Comparison of ENCODE assay signal across 11 cellular contexts in genomic region chr20:49284818-49285217, GRCh38. TPM values are rescaled to one million over a fixed set of nuclear protein-coding genes. Genes with fewer than 3 reads are reported as not detected.
A peak's percentile ranks its signal among the peaks of the same experiment; 100 is the strongest.
DNase-seq lines count a peak whose midpoint lies in the region; ATAC-seq and TF ChIP-seq lines count a peak whose summit lies in the region.
"Had no signal": no experiment of that assay in that cellular context is flagged by ENCODE, and none has a peak within 500 bp of the region (broad histone marks: within the 10 kb centered on the region; RNA-seq: fewer than 3 reads in every experiment).

No MANE protein-coding gene starts in this region.

- ATAC-seq in HG03045 (IDR thresholded peaks at IDR 0.05; ENCODE audit: unreplicated experiment) = no peak
- no peak for ATAC-seq in HG02610 (IDR thresholded peaks at IDR 0.05; ENCODE audit: unreplicated experiment)

- H3K4me1 Mint-ChIP-seq in activated naive CD4-positive, alpha-beta T cell treated with anti-CD3 and anti-CD28 coated beads, Interleukin-2, amount 50 U/mL, for 24 hours = peaks cover 81% of the 10 kb centered on the region
- H3K4me1 Mint-ChIP-seq in endothelial cell (ENCODE audit: unreplicated experiment) = peaks cover 53% of the 10 kb centered on the region
- peaks cover 65% of the 10 kb centered on the region for H3K4me1 Mint-ChIP-seq in type B pancreatic cell (ENCODE audit: unreplicated experiment)

- peaks cover 40% of the 10 kb centered on the region for H3K9me3 Mint-ChIP-seq in activated naive CD4-positive, alpha-beta T cell treated with anti-CD3 and anti-CD28 coated beads, Interleukin-2, amount 50 U/mL, for 24 hours
- peaks cover 39% of the 10 kb centered on the region for H3K9me3 Mint-ChIP-seq in endothelial cell (ENCODE audit: unreplicated experiment)
- H3K9me3 Mint-ChIP-seq in type B pancreatic cell = peaks cover 64% of the 10 kb centered on the region

- H3K27ac Mint-ChIP-seq in activated naive CD4-positive, alpha-beta T cell treated with anti-CD3 and anti-CD28 coated beads, Interleukin-2, amount 50 U/mL, for 24 hours = peak overlapping the region; percentile 83
- peak overlapping the region; percentile 54 for H3K27ac Mint-ChIP-seq in endothelial cell (ENCODE audit: unreplicated experiment)
- H3K27ac Mint-ChIP-seq in type B pancreatic cell = peak overlapping the region; percentile 95

- H3K36me3 Mint-ChIP-seq in activated naive CD4-positive, alpha-beta T cell treated with anti-CD3 and anti-CD28 coated beads, Interleukin-2, amount 50 U/mL, for 24 hours = peaks cover 90% of the 10 kb centered on the region
- H3K36me3 Mint-ChIP-seq in endothelial cell (ENCODE audit: low read depth, unreplicated experiment) = peaks cover 97% of the 10 kb centered on the region
- peaks cover 97% of the 10 kb centered on the region for H3K36me3 Mint-ChIP-seq in type B pancreatic cell

- CTCF ChIA-PET in RWPE1 (lab: Yijun Ruan, JAX) = no interaction called here

- peak overlapping the region; percentile 42; the same call in 1 of the 2 replicates for H3K27ac ChIP-seq in RWPE1

- DNase-seq in activated naive CD4-positive, alpha-beta T cell (lab: John Stamatoyannopoulos, UW) = no peak
- no peak for DNase-seq in RWPE1 (ENCODE audit: low spot score)
- DNase-seq in endothelial cell (ENCODE audit: low spot score) = no peak
- DNase-seq in type B pancreatic cell (ENCODE audit: extremely low spot score, unreplicated experiment) = no peak
- no peak for DNase-seq in COLO668 (lab: John Stamatoyannopoulos, UW; ENCODE audit: unreplicated experiment)
- DNase-seq: glutamatergic neuron, NCI-H510A treated with DMSO at 0.1 percent for 48 hours, spleen had no signal

- POLR2A ChIA-PET in RWPE1 (lab: Yijun Ruan, JAX; ENCODE audit: low non-redundant PET) = no interaction called here

- H3K4me3 Mint-ChIP-seq in activated naive CD4-positive, alpha-beta T cell treated with anti-CD3 and anti-CD28 coated beads, Interleukin-2, amount 50 U/mL, for 24 hours = peak overlapping the region; percentile 93
- peak overlapping the region; percentile 85 for H3K4me3 Mint-ChIP-seq in endothelial cell (ENCODE audit: unreplicated experiment)
- peak overlapping the region; percentile 73 for H3K4me3 Mint-ChIP-seq in type B pancreatic cell

- no peaks in the 10 kb centered on the region for H3K27me3 Mint-ChIP-seq in activated naive CD4-positive, alpha-beta T cell treated with anti-CD3 and anti-CD28 coated beads, Interleukin-2, amount 50 U/mL, for 24 hours
- H3K27me3 Mint-ChIP-seq in endothelial cell (ENCODE audit: unreplicated experiment) (peaks cover 23% of the 10 kb centered on the region), type B pancreatic cell (peaks cover 22% of the 10 kb centered on the region)

- no peak for TF ChIP-seq CTCF in RWPE1 (conservative IDR thresholded peaks at IDR 0.05; ENCODE audit: low read depth)
- no peak for TF ChIP-seq CTCF in endothelial cell (IDR thresholded peaks at IDR 0.05; ENCODE audit: unreplicated experiment)
- no peak for TF ChIP-seq CTCF in type B pancreatic cell (conservative IDR thresholded peaks at IDR 0.05)

RNA-seq across cellular contexts. Expression of gene ZNFX1, which starts 7.0 kb away (rescaled TPM):
- total RNA-seq in endothelial cell (ENCODE audit: unreplicated experiment) (25.0 TPM), type B pancreatic cell (ENCODE audit: low replicate concordance) (14.1 and 21.9 TPM in 2 replicates)
